Comparison of ENCODE assay signal across 21 cellular contexts in the genomic region with DNA sequence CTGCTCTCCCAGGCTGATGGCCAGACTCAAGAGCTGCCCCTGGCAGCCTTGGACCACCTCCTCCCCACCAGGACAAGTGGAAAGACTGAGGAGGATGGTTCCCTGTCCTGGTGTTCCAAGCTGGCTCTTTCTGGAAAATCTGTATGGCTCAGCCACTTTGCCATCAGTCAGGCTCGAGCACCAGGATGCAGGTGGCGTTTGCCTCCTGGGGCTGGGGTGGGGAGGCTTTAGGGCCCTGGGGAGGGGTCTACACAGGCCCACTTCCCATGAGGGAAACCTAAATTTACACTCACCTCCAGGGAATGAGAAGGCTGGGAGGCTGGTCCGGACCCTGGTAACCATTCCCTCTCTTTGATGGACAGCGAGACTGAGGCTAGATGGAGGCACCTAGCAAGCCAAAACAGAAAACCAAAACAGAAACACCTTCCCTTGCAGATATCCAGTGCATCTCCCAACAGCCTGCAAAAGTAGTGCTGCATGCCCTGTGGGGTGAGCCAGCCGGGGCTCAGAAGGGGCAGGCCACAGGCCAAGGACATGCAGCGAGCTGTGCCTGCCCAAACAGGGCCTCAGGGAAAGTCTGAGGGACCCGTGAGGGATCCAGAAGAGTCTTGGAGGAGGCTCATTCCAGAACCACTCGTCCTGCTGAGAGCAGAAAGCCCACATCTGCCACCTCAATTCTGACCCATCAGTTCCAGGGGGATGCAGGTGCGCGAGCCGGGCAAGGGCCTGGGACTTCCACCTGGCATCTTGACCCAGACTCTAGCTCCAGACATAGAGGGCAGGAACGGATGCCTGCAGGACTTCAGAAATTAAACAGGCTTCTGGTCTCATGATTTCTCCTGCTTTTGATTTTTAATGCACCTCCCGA. TPM values are rescaled to one million over a fixed set of nuclear protein-coding genes. Genes with fewer than 3 reads are reported as not detected.
"Had no signal": no experiment of that assay in that cellular context is flagged by ENCODE, and none has a peak within 500 bp of the region (broad histone marks: within the 10 kb centered on the region; RNA-seq: fewer than 3 reads in every experiment).

No MANE protein-coding gene starts in this region.

- H3K36me3 ChIP-seq: ascending aorta, colonic mucosa, neutrophil, suprapubic skin, transverse colon, uterus had no signal

- H3K27ac ChIP-seq: ascending aorta, colonic mucosa, neutrophil, parathyroid adenoma, SK-N-MC, suprapubic skin, transverse colon, uterus had no signal

- H3K27ac Mint-ChIP-seq: activated naive CD4-positive, alpha-beta T cell treated with anti-CD3 and anti-CD28 coated beads for 36 hours had no signal

- H3K4me1 ChIP-seq: ascending aorta, colonic mucosa, parathyroid adenoma, transverse colon, uterus had no signal

- H3K9me3 Mint-ChIP-seq: activated naive CD4-positive, alpha-beta T cell treated with anti-CD3 and anti-CD28 coated beads for 36 hours; central memory CD8-positive, alpha-beta T cell; naive thymus-derived CD4-positive, alpha-beta T cell; stimulated activated naive CD8-positive, alpha-beta T cell treated with anti-CD3 and anti-CD28 coated beads, Interleukin-15, Interleukin-2, amounts not matched to agents 100 ng/mL and 50 ng/mL, for 24 hours had no signal

- H3K9me3 ChIP-seq: ascending aorta, colonic mucosa, neutrophil, suprapubic skin, transverse colon, uterus had no signal

- H3K27me3 Mint-ChIP-seq: central memory CD8-positive, alpha-beta T cell; naive thymus-derived CD4-positive, alpha-beta T cell; stimulated activated naive CD8-positive, alpha-beta T cell treated with anti-CD3 and anti-CD28 coated beads, Interleukin-15, Interleukin-2, amounts not matched to agents 100 ng/mL and 50 ng/mL, for 24 hours had no signal

- H3K4me3 ChIP-seq: ascending aorta, colonic mucosa, SK-N-MC, smooth muscle cell, suprapubic skin, transverse colon, uterus had no signal

- ATAC-seq: naive thymus-derived CD4-positive, alpha-beta T cell; sciatic nerve had no signal

- DNase-seq: activated naive CD4-positive, alpha-beta T cell treated with anti-CD3 and anti-CD28 coated beads for 36 hours; colonic mucosa; kidney glomerular epithelial cell; mesenchymal stem cell; naive thymus-derived CD4-positive, alpha-beta T cell; T1000; transverse colon; uterus had no signal

- H3K4me3 Mint-ChIP-seq: activated naive CD4-positive, alpha-beta T cell treated with anti-CD3 and anti-CD28 coated beads for 36 hours; central memory CD8-positive, alpha-beta T cell; naive thymus-derived CD4-positive, alpha-beta T cell; stimulated activated naive CD8-positive, alpha-beta T cell treated with anti-CD3 and anti-CD28 coated beads, Interleukin-15, Interleukin-2, amounts not matched to agents 100 ng/mL and 50 ng/mL, for 24 hours had no signal

- H3K27me3 ChIP-seq: ascending aorta, colonic mucosa, suprapubic skin, transverse colon, uterus had no signal

RNA-seq across cellular contexts. Expression of a gene that starts 5.4 kb away (rescaled TPM):
- total RNA-seq: ascending aorta, frontal cortex, liver, mucosa of gallbladder, sciatic nerve, smooth muscle cell, suprapubic skin, transverse colon, uterus had no signal

RNA-seq across cellular contexts. Expression of a gene that starts 7.7 kb away (rescaled TPM):
- total RNA-seq: activated naive CD4-positive, alpha-beta T cell treated with anti-CD3 and anti-CD28 coated beads for 36 hours; ascending aorta; epithelial cell of proximal tubule; frontal cortex; liver; mucosa of gallbladder; sciatic nerve; smooth muscle cell; suprapubic skin; transverse colon; uterus had no signal

RNA-seq across cellular contexts. Expression of a gene that starts 56.7 kb away (rescaled TPM):
- total RNA-seq: smooth muscle cell had no signal
